ENCODE assay signal across 8 cellular contexts in genomic region chr19:58560007-58560887, GRCh38. TPM values are rescaled to one million over a fixed set of nuclear protein-coding genes. Genes with fewer than 3 reads are reported as not detected.
A peak's percentile ranks its signal among the peaks of the same experiment; 100 is the strongest.
DNase-seq lines count a peak whose midpoint lies in the region; ATAC-seq and TF ChIP-seq lines count a peak whose summit lies in the region.

No MANE protein-coding gene starts in this region.

- peak overlapping the region; percentile 96 for H3K27ac ChIP-seq in KOPT-K1 (ENCODE audit: low read depth, low read length, poor library complexity, severe bottlenecking)
- peak overlapping the region; percentile 91 to 99 for H3K27ac ChIP-seq in coronary artery

- TF ChIP-seq CTCF in AG10803 (conservative IDR thresholded peaks at IDR 0.05; ENCODE audit: low read length) (no peak), coronary artery (IDR thresholded peaks at IDR 0.05) (no peak), natural killer cell (IDR thresholded peaks at IDR 0.05) (no peak)

- peaks cover 38 to 79% of the 10 kb centered on the region in 2 donors for H3K4me1 Mint-ChIP-seq in natural killer cell

- ATAC-seq in natural killer cell (no peak), HG03571 (IDR thresholded peaks at IDR 0.05; ENCODE audit: unreplicated experiment) (no peak), GM21447 (IDR thresholded peaks at IDR 0.05; ENCODE audit: unreplicated experiment) (no peak), HG03469 (IDR thresholded peaks at IDR 0.05; ENCODE audit: unreplicated experiment) (no peak), HG03097 (IDR thresholded peaks at IDR 0.05; ENCODE audit: low FRiP score, unreplicated experiment) (no peak)

- intact Hi-C loops in natural killer cell (cut with micrococcal nuclease), result no loop called here

- peak overlapping the region; percentile 95 for H3K4me3 ChIP-seq in AG10803 (ENCODE audit: low read length)
- H3K4me3 ChIP-seq in coronary artery, result peak overlapping the region; percentile 70

- H3K36me3 ChIP-seq in KOPT-K1 (ENCODE audit: insufficient read depth, low read length), result peaks cover 36% of the 10 kb centered on the region

- no peaks in the 10 kb centered on the region for H3K9me3 Mint-ChIP-seq in natural killer cell

- H3K36me3 Mint-ChIP-seq in natural killer cell, result no peaks in the 10 kb centered on the region

- H3K4me3 Mint-ChIP-seq in natural killer cell, result peak overlapping the region; percentile 98

- no peak for DNase-seq in AG10803 (ENCODE audit: low read depth)
- DNase-seq in coronary artery (ENCODE audit: low spot score), result no peak
- no peak for DNase-seq in natural killer cell

- peak overlapping the region; percentile 99 for H3K27ac Mint-ChIP-seq in natural killer cell

- H3K27me3 Mint-ChIP-seq in natural killer cell (ENCODE audit: low read depth in 2 of 2), result no peaks in the 10 kb centered on the region

- H3K9me3 ChIP-seq in KOPT-K1 (ENCODE audit: insufficient read depth, low read length, poor library complexity, severe bottlenecking), result no peaks in the 10 kb centered on the region

RNA-seq across cellular contexts. Expression of gene UBE2M, which starts 1.8 kb away (rescaled TPM):
- 10 to 100 TPM; 71.0 to 89.5 (median 81.9) TPM for total RNA-seq in natural killer cell

RNA-seq across cellular contexts. Expression of gene CHMP2A, which starts 5.3 kb away (rescaled TPM):
- total RNA-seq in natural killer cell, result 10 to 100 TPM; 82.7 to 95.7 (median 94.7) TPM

RNA-seq across cellular contexts. Expression of gene MZF1, which starts 12.9 kb away (rescaled TPM):
- 10 to 100 TPM; 24.9 to 40.1 (median 37.3) TPM for total RNA-seq in natural killer cell

RNA-seq across cellular contexts. Expression of gene TRIM28, which starts 16.4 kb away (rescaled TPM):
- total RNA-seq in natural killer cell, result 100 to 1,000 TPM; 330 to 451 (median 408) TPM

RNA-seq across cellular contexts. Expression of gene ZBTB45, which starts 40.6 kb away (rescaled TPM):
- 10 to 100 TPM in 1 of 3 donors, 1 to 10 TPM in 2; 9.6 to 12.6 (median 9.8) TPM for total RNA-seq in natural killer cell
